ENCODE assay signal across 8 cellular contexts in genomic region chr16:67173323-67173722, GRCh38. TPM values are rescaled to one million over a fixed set of nuclear protein-coding genes. Genes with fewer than 3 reads are reported as not detected.
DNase-seq lines count a peak whose midpoint lies in the region; ATAC-seq, FAIRE-seq and TF ChIP-seq lines count a peak whose summit lies in the region.

No MANE protein-coding gene starts in this region.

- H3K9me3 Mint-ChIP-seq in GM23338, result no peaks in the 10 kb centered on the region; the same call in 1 of the 3 replicates
- peaks cover 17% of the 10 kb centered on the region for H3K9me3 Mint-ChIP-seq in glutamatergic neuron (ENCODE audit: unreplicated experiment)

- H3K4me3 ChIP-seq in GM23338 (peak overlapping the region; percentile 63), WERI-Rb-1 (ENCODE audit: low read depth, low read length) (peak overlapping the region; percentile 55), small intestine (ENCODE audit: low read depth in 1 of 2, low read length in 2 of 2) (no peak overlapping the region)

- no peak overlapping the region for H3K27ac ChIP-seq in GM23338 (ENCODE audit: low read depth)
- H3K27ac ChIP-seq in WERI-Rb-1, result no peak overlapping the region; the same call in 1 of the 2 replicates
- peak overlapping the region; percentile 83 to 93 for H3K27ac ChIP-seq in small intestine (ENCODE audit: low read depth in 1 of 2, low read length in 1 of 2)

- H4K20me1 ChIP-seq in GM23338 (replicated peaks; ENCODE audit: insufficient read depth), result peaks cover 11% of the 10 kb centered on the region

- TF ChIP-seq CTCF in GM23338 (conservative IDR thresholded peaks at IDR 0.05; ENCODE audit: low read depth in 2 of 2) (no peak), WERI-Rb-1 (IDR thresholded peaks at IDR 0.05; ENCODE audit: low read depth, low read length) (no peak), glutamatergic neuron (IDR thresholded peaks at IDR 0.05; ENCODE audit: partially characterized antibody, unreplicated experiment) (no peak)

- no peaks in the 10 kb centered on the region for H3K79me2 ChIP-seq in GM23338 (replicated peaks; ENCODE audit: insufficient read depth)

- H3K9me2 ChIP-seq in GM23338 (ENCODE audit: insufficient read depth), result no peaks in the 10 kb centered on the region

- H3K27me3 ChIP-seq in GM23338 (ENCODE audit: insufficient read depth) (peaks cover 93% of the 10 kb centered on the region), WERI-Rb-1 (ENCODE audit: insufficient read depth, low read depth, severe bottlenecking) (no peaks in the 10 kb centered on the region), small intestine (ENCODE audit: control insufficient read depth in 2 of 2, insufficient read depth in 2 of 2, low read length in 2 of 2) (no peaks in the 10 kb centered on the region)

- ATAC-seq in GM23338 (no peak), HG02798 (IDR thresholded peaks at IDR 0.05; ENCODE audit: poor library complexity, unreplicated experiment) (no peak), HG03135 (IDR thresholded peaks at IDR 0.05; ENCODE audit: unreplicated experiment) (no peak)

- H3K4me1 ChIP-seq in GM23338 (ENCODE audit: insufficient read depth) (peaks cover 32% of the 10 kb centered on the region), small intestine (ENCODE audit: control insufficient read depth in 2 of 2, insufficient read depth in 1 of 2, low read depth in 1 of 2, low read length in 1 of 2) (peaks cover 0 to 9% of the 10 kb centered on the region in 2 donors)

- peak overlapping the region; percentile 88 for H3K4me2 ChIP-seq in GM23338

- H3F3A ChIP-seq in GM23338 (replicated peaks; ENCODE audit: low read depth), result peaks cover 23% of the 10 kb centered on the region; the same call in 1 of the 2 replicates

- DNase-seq in GM23338 (ENCODE audit: low spot score), result no peak
- DNase-seq in WERI-Rb-1, result no peak
- DNase-seq in glutamatergic neuron, result no peak
- DNase-seq in small intestine, result no peak
- no peak for DNase-seq in GM19239 (ENCODE audit: insufficient read length, low spot score)
- no peak for DNase-seq in NCI-H2081 treated with DMSO at 0.1 percent for 48 hours (lab: John Stamatoyannopoulos, UW)

- peaks cover 3% of the 10 kb centered on the region; the same call in 2 of the 3 replicates for H3K36me3 Mint-ChIP-seq in GM23338 (ENCODE audit: low read depth)
- H3K36me3 Mint-ChIP-seq in glutamatergic neuron (ENCODE audit: unreplicated experiment), result peaks cover 7% of the 10 kb centered on the region

- H3K36me3 ChIP-seq in GM23338 (ENCODE audit: insufficient read depth) (no peaks in the 10 kb centered on the region), WERI-Rb-1 (peaks cover 21% of the 10 kb centered on the region), small intestine (ENCODE audit: control insufficient read depth in 2 of 2, insufficient read depth in 2 of 2, low read length in 2 of 2) (no peaks in the 10 kb centered on the region)

- no peak overlapping the region for H3K27ac Mint-ChIP-seq in GM23338
- peak overlapping the region; percentile 89 for H3K27ac Mint-ChIP-seq in glutamatergic neuron (ENCODE audit: unreplicated experiment)

- H3K4me1 Mint-ChIP-seq in GM23338 (peaks cover 33% of the 10 kb centered on the region), glutamatergic neuron (ENCODE audit: low read depth, unreplicated experiment) (peaks cover 12% of the 10 kb centered on the region)

- H3K27me3 Mint-ChIP-seq in GM23338 (ENCODE audit: insufficient read depth, low read depth, poor library complexity) (peaks cover 88% of the 10 kb centered on the region), glutamatergic neuron (ENCODE audit: unreplicated experiment) (peaks cover 30% of the 10 kb centered on the region)

- FAIRE-seq in small intestine (lab: Jason Lieb, UNC), result no peak
- no peak for FAIRE-seq in GM19239 (lab: Jason Lieb, UNC)

- no peaks in the 10 kb centered on the region for H3K9me3 ChIP-seq in WERI-Rb-1 (ENCODE audit: severe bottlenecking)
- H3K9me3 ChIP-seq in small intestine (ENCODE audit: control insufficient read depth, low read depth), result no peaks in the 10 kb centered on the region

- WGBS in small intestine, 3 donors, result 71 to 93% (median 89%) methylated on average over 1 of the region's 1 CpG

- peak overlapping the region; percentile 76 for H3K4me3 Mint-ChIP-seq in GM23338
- peak overlapping the region; percentile 95 for H3K4me3 Mint-ChIP-seq in glutamatergic neuron (ENCODE audit: unreplicated experiment)

- peak overlapping the region; percentile 81; the same call in 1 of the 2 replicates for H2AFZ ChIP-seq in GM23338

TF ChIP-seq in GM23338, 12 proteins besides CTCF, POLR2A, EP300 and RAD21 (continues in another document):
- no peak for TF ChIP-seq STAT1 (IDR thresholded peaks at IDR 0.05; ENCODE audit: unreplicated experiment)
- no peak for TF ChIP-seq EZH2 (IDR thresholded peaks at IDR 0.05; ENCODE audit: low read depth, unreplicated experiment)
- no peak for TF ChIP-seq CREB1 (CRISPR knock-in tag; IDR thresholded peaks at IDR 0.05; ENCODE audit: low read depth)

RNA-seq across cellular contexts. Expression of gene NOL3, which starts 3.0 kb away (rescaled TPM):
- 0.27 and 3.3 TPM in 2 replicates for total RNA-seq in GM23338 (2014; rRNA removed; shearing (Covaris generic))
- 2.7 and 4.0 TPM in 2 replicates for polyA plus RNA-seq in GM23338 (2016; fragmentation: Nextera tagmentation; extraction: Ambion mirVana)
- 8.8 TPM for total RNA-seq in glutamatergic neuron (ENCODE audit: unreplicated experiment)
- 10 to 100 TPM in 2 of 3 donors, 1 to 10 TPM in 1; 8.7 to 17.1 (median 10.3) TPM for polyA plus RNA-seq in small intestine

RNA-seq across cellular contexts. Expression of gene HSF4, which starts 8.8 kb away (rescaled TPM):
- total RNA-seq in GM23338 (2014; rRNA removed; shearing (Covaris generic)), result 1.3 TPM in 1 of 2 replicates, not detected in the other
- 0.19 TPM in 1 of 2 replicates, not detected in the other for polyA plus RNA-seq in GM23338 (2016; fragmentation: Nextera tagmentation; extraction: Ambion mirVana)
- 7.2 TPM for total RNA-seq in glutamatergic neuron (ENCODE audit: unreplicated experiment)
- 10 to 100 TPM in 1 of 3 donors, 1 to 10 TPM in 2; 4.6 to 15.1 (median 6.3) TPM for polyA plus RNA-seq in small intestine

RNA-seq across cellular contexts. Expression of gene MATCAP1, which starts 10.4 kb away (rescaled TPM):
- 22.7 and 23.1 TPM in 2 replicates for total RNA-seq in GM23338 (2014; rRNA removed; shearing (Covaris generic))
- 9.5 and 13.3 TPM in 2 replicates for polyA plus RNA-seq in GM23338 (2016; fragmentation: Nextera tagmentation; extraction: Ambion mirVana)
- 197 TPM for total RNA-seq in glutamatergic neuron (ENCODE audit: unreplicated experiment)
- polyA plus RNA-seq in small intestine, result 10 to 100 TPM; 15.7 to 19.0 (median 18.2) TPM

RNA-seq across cellular contexts. Expression of gene FBXL8, which starts 13.6 kb away (rescaled TPM):
- total RNA-seq in GM23338 (2014; rRNA removed; shearing (Covaris generic)), result not detected in 2 replicates
- polyA plus RNA-seq in GM23338 (2016; fragmentation: Nextera tagmentation; extraction: Ambion mirVana) (0.26 TPM in 1 of 2 replicates, not detected in the other), small intestine (10 to 100 TPM in 1 of 3 donors, 1 to 10 TPM in 2; 5.8 to 13.1 (median 7.6) TPM)
- 3.1 TPM for total RNA-seq in glutamatergic neuron (ENCODE audit: unreplicated experiment)

RNA-seq across cellular contexts. Expression of gene TRADD, which starts 13.6 kb away (rescaled TPM):
- total RNA-seq in GM23338 (2014; rRNA removed; shearing (Covaris generic)), result 0.42 TPM in 1 of 2 replicates, not detected in the other
- polyA plus RNA-seq in GM23338 (2016; fragmentation: Nextera tagmentation; extraction: Ambion mirVana) (0.50 and 0.55 TPM in 2 replicates), small intestine (10 to 100 TPM; 18.8 to 37.8 (median 28.4) TPM)
- 1.0 TPM for total RNA-seq in glutamatergic neuron (ENCODE audit: unreplicated experiment)

Comparison
In these comparisons a context has a peak if more than half of its experiments do, and no peak if none do; other contexts are left out.
1. H3K27ac ChIP-seq: peak in small intestine (2 of 2); none in GM23338 (single experiment) and WERI-Rb-1 (single experiment).
2. H3K4me3 ChIP-seq: peak in GM23338 (single experiment) and WERI-Rb-1 (single experiment); none in small intestine (0 of 2).